Comparison of ENCODE assay signal across 1 cellular context in the genomic region with DNA sequence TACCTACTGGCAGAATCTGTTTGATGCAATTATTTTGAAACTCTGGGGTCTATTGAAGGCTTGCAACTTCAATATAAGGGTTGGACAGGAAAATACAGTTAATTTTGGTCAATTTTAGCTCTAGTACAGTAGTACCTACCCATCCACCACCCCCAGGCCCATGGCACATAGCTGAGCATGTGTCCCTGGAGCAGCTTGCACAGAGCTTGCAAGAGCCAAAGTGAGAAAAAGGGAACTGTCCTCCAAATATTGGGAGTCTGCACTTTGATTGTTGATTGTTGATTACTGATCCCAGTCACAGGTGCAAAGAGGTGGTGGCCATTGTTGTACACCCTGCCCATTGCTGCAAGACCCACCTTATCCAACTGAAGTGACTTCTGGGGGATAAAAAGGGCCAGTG.
TF ChIP-seq lines count a peak whose summit lies in the region.

No MANE protein-coding gene starts in this region.

TF ChIP-seq in GM23338, 12 proteins besides CTCF, POLR2A, EP300 and RAD21 (continued from another document):
- TF ChIP-seq, protein P1, sequence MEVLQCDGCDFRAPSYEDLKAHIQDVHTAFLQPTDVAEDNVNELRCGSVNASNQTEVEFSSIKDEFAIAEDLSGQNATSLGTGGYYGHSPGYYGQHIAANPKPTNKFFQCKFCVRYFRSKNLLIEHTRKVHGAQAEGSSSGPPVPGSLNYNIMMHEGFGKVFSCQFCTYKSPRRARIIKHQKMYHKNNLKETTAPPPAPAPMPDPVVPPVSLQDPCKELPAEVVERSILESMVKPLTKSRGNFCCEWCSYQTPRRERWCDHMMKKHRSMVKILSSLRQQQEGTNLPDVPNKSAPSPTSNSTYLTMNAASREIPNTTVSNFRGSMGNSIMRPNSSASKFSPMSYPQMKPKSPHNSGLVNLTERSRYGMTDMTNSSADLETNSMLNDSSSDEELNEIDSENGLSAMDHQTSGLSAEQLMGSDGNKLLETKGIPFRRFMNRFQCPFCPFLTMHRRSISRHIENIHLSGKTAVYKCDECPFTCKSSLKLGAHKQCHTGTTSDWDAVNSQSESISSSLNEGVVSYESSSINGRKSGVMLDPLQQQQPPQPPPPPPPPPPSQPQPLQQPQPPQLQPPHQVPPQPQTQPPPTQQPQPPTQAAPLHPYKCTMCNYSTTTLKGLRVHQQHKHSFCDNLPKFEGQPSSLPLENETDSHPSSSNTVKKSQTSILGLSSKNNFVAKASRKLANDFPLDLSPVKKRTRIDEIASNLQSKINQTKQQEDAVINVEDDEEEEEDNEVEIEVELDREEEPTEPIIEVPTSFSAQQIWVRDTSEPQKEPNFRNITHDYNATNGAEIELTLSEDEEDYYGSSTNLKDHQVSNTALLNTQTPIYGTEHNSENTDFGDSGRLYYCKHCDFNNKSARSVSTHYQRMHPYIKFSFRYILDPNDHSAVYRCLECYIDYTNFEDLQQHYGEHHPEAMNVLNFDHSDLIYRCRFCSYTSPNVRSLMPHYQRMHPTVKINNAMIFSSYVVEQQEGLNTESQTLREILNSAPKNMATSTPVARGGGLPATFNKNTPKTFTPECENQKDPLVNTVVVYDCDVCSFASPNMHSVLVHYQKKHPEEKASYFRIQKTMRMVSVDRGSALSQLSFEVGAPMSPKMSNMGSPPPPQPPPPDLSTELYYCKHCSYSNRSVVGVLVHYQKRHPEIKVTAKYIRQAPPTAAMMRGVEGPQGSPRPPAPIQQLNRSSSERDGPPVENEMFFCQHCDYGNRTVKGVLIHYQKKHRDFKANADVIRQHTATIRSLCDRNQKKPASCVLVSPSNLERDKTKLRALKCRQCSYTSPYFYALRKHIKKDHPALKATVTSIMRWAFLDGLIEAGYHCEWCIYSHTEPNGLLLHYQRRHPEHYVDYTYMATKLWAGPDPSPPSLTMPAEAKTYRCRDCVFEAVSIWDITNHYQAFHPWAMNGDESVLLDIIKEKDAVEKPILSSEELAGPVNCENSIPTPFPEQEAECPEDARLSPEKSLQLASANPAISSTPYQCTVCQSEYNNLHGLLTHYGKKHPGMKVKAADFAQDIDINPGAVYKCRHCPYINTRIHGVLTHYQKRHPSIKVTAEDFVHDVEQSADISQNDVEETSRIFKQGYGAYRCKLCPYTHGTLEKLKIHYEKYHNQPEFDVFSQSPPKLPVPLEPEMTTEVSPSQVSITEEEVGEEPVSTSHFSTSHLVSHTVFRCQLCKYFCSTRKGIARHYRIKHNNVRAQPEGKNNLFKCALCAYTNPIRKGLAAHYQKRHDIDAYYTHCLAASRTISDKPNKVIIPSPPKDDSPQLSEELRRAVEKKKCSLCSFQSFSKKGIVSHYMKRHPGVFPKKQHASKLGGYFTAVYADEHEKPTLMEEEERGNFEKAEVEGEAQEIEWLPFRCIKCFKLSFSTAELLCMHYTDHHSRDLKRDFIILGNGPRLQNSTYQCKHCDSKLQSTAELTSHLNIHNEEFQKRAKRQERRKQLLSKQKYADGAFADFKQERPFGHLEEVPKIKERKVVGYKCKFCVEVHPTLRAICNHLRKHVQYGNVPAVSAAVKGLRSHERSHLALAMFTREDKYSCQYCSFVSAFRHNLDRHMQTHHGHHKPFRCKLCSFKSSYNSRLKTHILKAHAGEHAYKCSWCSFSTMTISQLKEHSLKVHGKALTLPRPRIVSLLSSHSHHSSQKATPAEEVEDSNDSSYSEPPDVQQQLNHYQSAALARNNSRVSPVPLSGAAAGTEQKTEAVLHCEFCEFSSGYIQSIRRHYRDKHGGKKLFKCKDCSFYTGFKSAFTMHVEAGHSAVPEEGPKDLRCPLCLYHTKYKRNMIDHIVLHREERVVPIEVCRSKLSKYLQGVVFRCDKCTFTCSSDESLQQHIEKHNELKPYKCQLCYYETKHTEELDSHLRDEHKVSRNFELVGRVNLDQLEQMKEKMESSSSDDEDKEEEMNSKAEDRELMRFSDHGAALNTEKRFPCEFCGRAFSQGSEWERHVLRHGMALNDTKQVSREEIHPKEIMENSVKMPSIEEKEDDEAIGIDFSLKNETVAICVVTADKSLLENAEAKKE (CRISPR knock-in tag; IDR thresholded peaks at IDR 0.05), result no peak
- TF ChIP-seq EZH2 (IDR thresholded peaks at IDR 0.05; ENCODE audit: low read depth, unreplicated experiment), result no peak
- TF ChIP-seq, protein P2, sequence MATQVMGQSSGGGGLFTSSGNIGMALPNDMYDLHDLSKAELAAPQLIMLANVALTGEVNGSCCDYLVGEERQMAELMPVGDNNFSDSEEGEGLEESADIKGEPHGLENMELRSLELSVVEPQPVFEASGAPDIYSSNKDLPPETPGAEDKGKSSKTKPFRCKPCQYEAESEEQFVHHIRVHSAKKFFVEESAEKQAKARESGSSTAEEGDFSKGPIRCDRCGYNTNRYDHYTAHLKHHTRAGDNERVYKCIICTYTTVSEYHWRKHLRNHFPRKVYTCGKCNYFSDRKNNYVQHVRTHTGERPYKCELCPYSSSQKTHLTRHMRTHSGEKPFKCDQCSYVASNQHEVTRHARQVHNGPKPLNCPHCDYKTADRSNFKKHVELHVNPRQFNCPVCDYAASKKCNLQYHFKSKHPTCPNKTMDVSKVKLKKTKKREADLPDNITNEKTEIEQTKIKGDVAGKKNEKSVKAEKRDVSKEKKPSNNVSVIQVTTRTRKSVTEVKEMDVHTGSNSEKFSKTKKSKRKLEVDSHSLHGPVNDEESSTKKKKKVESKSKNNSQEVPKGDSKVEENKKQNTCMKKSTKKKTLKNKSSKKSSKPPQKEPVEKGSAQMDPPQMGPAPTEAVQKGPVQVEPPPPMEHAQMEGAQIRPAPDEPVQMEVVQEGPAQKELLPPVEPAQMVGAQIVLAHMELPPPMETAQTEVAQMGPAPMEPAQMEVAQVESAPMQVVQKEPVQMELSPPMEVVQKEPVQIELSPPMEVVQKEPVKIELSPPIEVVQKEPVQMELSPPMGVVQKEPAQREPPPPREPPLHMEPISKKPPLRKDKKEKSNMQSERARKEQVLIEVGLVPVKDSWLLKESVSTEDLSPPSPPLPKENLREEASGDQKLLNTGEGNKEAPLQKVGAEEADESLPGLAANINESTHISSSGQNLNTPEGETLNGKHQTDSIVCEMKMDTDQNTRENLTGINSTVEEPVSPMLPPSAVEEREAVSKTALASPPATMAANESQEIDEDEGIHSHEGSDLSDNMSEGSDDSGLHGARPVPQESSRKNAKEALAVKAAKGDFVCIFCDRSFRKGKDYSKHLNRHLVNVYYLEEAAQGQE (IDR thresholded peaks at IDR 0.05; ENCODE audit: unreplicated experiment), result no peak
